In the genomic region with DNA sequence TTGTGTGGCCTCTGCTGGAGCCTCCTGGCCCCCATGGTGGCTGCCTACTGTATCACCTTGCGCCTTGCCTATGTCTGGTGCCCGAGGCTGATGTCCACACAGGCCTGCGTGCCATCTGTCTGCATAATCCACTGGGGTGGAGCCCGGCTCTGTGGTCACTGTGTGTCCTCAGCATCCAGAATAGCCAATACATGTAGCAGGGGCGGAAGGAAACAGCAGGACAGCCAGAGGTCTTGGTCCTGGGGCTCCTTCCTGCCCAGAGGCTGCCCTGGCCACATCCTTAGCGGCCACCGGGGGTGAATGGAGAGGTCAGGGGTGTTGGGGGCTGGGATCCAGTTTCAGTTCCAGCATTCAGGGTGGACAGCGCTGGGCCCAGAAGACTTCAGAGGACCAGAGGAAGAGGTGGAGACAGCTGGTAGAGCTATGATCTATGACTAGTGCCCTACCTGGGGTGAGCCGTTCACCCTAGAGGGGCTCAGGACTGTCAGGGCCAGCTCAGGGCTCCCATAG, we compare ENCODE assay signal across 21 cellular contexts. TPM values are rescaled to one million over a fixed set of nuclear protein-coding genes. Genes with fewer than 3 reads are reported as not detected.
DNase-seq lines count a peak whose midpoint lies in the region; ATAC-seq, FAIRE-seq and TF ChIP-seq lines count a peak whose summit lies in the region.
"Had no signal": no experiment of that assay in that cellular context is flagged by ENCODE, and none has a peak within 500 bp of the region (broad histone marks: within the 10 kb centered on the region; RNA-seq: fewer than 3 reads in every experiment).

No MANE protein-coding gene starts in this region.

- ATAC-seq in HepG2 (no peak), sciatic nerve (no peak)
- ATAC-seq in stimulated activated naive CD8-positive, alpha-beta T cell treated with anti-CD3 and anti-CD28 coated beads, Interleukin-15, Interleukin-2, amounts not matched to agents 100 U/mL and 50 U/mL, for 24 hours, result no peak
- ATAC-seq: activated CD4-positive, alpha-beta T cell treated with anti-CD3 and anti-CD28 coated beads for 36 hours; activated T-cell treated with anti-CD3 and anti-CD28 coated beads, Interleukin-2, amount 50 U/mL, for 72 hours; naive thymus-derived CD4-positive, alpha-beta T cell had no signal

- H3K27me3 ChIP-seq in adipocyte (replicated peaks; ENCODE audit: control insufficient read depth, insufficient read depth, low read length) (no peaks in the 10 kb centered on the region), HepG2 (ENCODE audit: control insufficient read depth in 1 of 2, insufficient read depth in 2 of 2, low read length in 2 of 2) (peaks cover 1 to 4% of the 10 kb centered on the region in 2 experiments; a peak in 1 of 5 replicates)

- in situ Hi-C loops in HepG2 (cut with HindIII; ENCODE audit: extremely low pct_ligation_motif_present, low pct_unique_long_range_greater_than_20kb), result no loop called here

- peaks cover 3% of the 10 kb centered on the region for H3K4me1 Mint-ChIP-seq in progenitor cell of endocrine pancreas (ENCODE audit: low read depth)
- H3K4me1 Mint-ChIP-seq: activated CD4-positive, alpha-beta T cell treated with anti-CD3 and anti-CD28 coated beads for 36 hours had no signal

- peaks cover under 1% of the 10 kb centered on the region for H3K36me3 Mint-ChIP-seq in progenitor cell of endocrine pancreas (ENCODE audit: insufficient read depth)
- H3K36me3 Mint-ChIP-seq: activated naive CD8-positive, alpha-beta T cell had no signal

- no peak for TF ChIP-seq POLR2A in HepG2 (IDR thresholded peaks at IDR 0.05; ENCODE audit: insufficient read depth in 1 of 2, low read depth in 2 of 2, low read length in 2 of 2)

- H3K9ac ChIP-seq in adipocyte (ENCODE audit: low read length) (no peak overlapping the region), HepG2 (ENCODE audit: insufficient read depth, low read depth, low read length) (no peak overlapping the region)

- H3K79me2 ChIP-seq in HepG2 (ENCODE audit: insufficient read depth, low read length), result no peaks in the 10 kb centered on the region

- H3K9me3 ChIP-seq in adipocyte (ENCODE audit: control insufficient read depth, low read length) (peaks cover 6% of the 10 kb centered on the region), HepG2 (ENCODE audit: low read length) (no peaks in the 10 kb centered on the region)

- H2AFZ ChIP-seq in HepG2 (ENCODE audit: low read length), result no peak overlapping the region

- no peak overlapping the region for H3K27ac ChIP-seq in HepG2 (ENCODE audit: extremely low read length, insufficient read depth, low read length)
- H3K27ac ChIP-seq: coronary artery had no signal

- TF ChIP-seq RAD21 in HepG2 (CRISPR knock-in tag; IDR thresholded peaks at IDR 0.05), result no peak

- no peaks in the 10 kb centered on the region for H3K9me3 Mint-ChIP-seq in progenitor cell of endocrine pancreas (ENCODE audit: low read depth)
- H3K9me3 Mint-ChIP-seq: activated T-cell treated with anti-CD3 and anti-CD28 coated beads, Interleukin-2, amount 50 U/mL, for 72 hours; immature natural killer cell; naive thymus-derived CD4-positive, alpha-beta T cell; type B pancreatic cell had no signal

- POLR2A ChIA-PET in HepG2 (lab: Yijun Ruan, JAX), result interaction anchor here (1.4 kb wide), 1 partner anchor 15 kb away, joined by 6 read pairs; a partner anchor contains a TSS

- DNase-seq in NCI-H69 (lab: John Stamatoyannopoulos, UW) (peak; percentile 65), adipocyte (ENCODE audit: low read depth) (peak; percentile 21), HepG2 (ENCODE audit: low spot score) (no peak), sciatic nerve (ENCODE audit: low spot score) (peak; percentile 50), progenitor cell of endocrine pancreas (ENCODE audit: low spot score, unreplicated experiment) (no peak), CD1c-positive myeloid dendritic cell (ENCODE audit: extremely low spot score) (no peak)
- DNase-seq in stimulated activated CD4-positive, alpha-beta T cell treated with anti-CD3 and anti-CD28 coated beads, Interleukin-2, amount 100 ng/mL, for 24 hours, result no peak
- DNase-seq in stimulated activated naive CD8-positive, alpha-beta T cell treated with anti-CD3 and anti-CD28 coated beads, Interleukin-15, Interleukin-2, amounts not matched to agents 100 U/mL and 50 U/mL, for 24 hours, result no peak
- DNase-seq: activated CD4-positive, alpha-beta T cell treated with anti-CD3 and anti-CD28 coated beads for 36 hours; activated T-cell treated with anti-CD3 and anti-CD28 coated beads, Interleukin-2, amount 50 U/mL, for 72 hours; HCEC 1CT; immature natural killer cell; mammary epithelial cell; MV-4-11; stimulated activated CD4-positive, alpha-beta T cell treated with anti-CD3 and anti-CD28 coated beads, Interleukin-12 subunit alpha, Interleukin-12 subunit beta, amount 100 ng/mL, for 4 hours had no signal

- intact Hi-C loops in HepG2 (cut with micrococcal nuclease; ENCODE audit: unreplicated experiment) (no loop called here), sciatic nerve (cut with DNase I) (no loop called here)

- H3K4me1 ChIP-seq in adipocyte (ENCODE audit: control insufficient read depth, insufficient read depth, low read length), result no peaks in the 10 kb centered on the region
- H3K4me1 ChIP-seq in HepG2 (ENCODE audit: insufficient read depth, low read length), result peaks cover 34% of the 10 kb centered on the region

- peaks cover 20% of the 10 kb centered on the region for H3K36me3 ChIP-seq in adipocyte (ENCODE audit: control insufficient read depth, insufficient read depth, low read length, severe bottlenecking)
- peaks cover 3 to 12% of the 10 kb centered on the region in 2 experiments; a peak in 4 of 5 replicates for H3K36me3 ChIP-seq in HepG2 (replicated peaks in 1 of 2; ENCODE audit: control insufficient read depth in 1 of 2, insufficient read depth in 2 of 2, low read length in 2 of 2)

- no peak for TF ChIP-seq CTCF in HepG2 (CRISPR knock-in tag; IDR thresholded peaks at IDR 0.05)
- no peak for TF ChIP-seq CTCF in progenitor cell of endocrine pancreas (IDR thresholded peaks at IDR 0.05; ENCODE audit: unreplicated experiment)

- WGBS in HepG2 (ENCODE audit: low lambda C conversion rate), result 72% methylated on average over 4 of the region's 9 CpGs

- no peaks in the 10 kb centered on the region for H3K27me3 Mint-ChIP-seq in progenitor cell of endocrine pancreas
- H3K27me3 Mint-ChIP-seq: activated CD4-positive, alpha-beta T cell treated with anti-CD3 and anti-CD28 coated beads for 36 hours; activated naive CD8-positive, alpha-beta T cell; naive thymus-derived CD4-positive, alpha-beta T cell; type B pancreatic cell had no signal

- H3K27ac Mint-ChIP-seq in progenitor cell of endocrine pancreas, result no peak overlapping the region
- H3K27ac Mint-ChIP-seq: activated CD4-positive, alpha-beta T cell treated with anti-CD3 and anti-CD28 coated beads for 36 hours; activated naive CD8-positive, alpha-beta T cell; activated T-cell treated with anti-CD3 and anti-CD28 coated beads, Interleukin-2, amount 50 U/mL, for 72 hours; immature natural killer cell; type B pancreatic cell had no signal

- no peaks in the 10 kb centered on the region for H4K20me1 ChIP-seq in HepG2 (ENCODE audit: insufficient read depth, low read length)

- H3K4me3 ChIP-seq in adipocyte (ENCODE audit: low read length) (no peak overlapping the region), HepG2 (replicated peaks in 1 of 3; ENCODE audit: insufficient read depth in 1 of 3, low read depth in 2 of 3, low read length in 3 of 3) (no peak overlapping the region)
- H3K4me3 ChIP-seq: coronary artery had no signal

- BruUV-seq in HepG2 (replicated peaks; lab: Mats Ljungman, UMichigan), result no TSS peak

- no peak for FAIRE-seq in HepG2 (lab: Jason Lieb, UNC)

- CTCF ChIA-PET in HepG2 (lab: Yijun Ruan, JAX; ENCODE audit: low intra/inter-chr PET ratio, low total read pairs), result no interaction called here

- TF ChIP-seq EP300 in HepG2 (IDR thresholded peaks at IDR 0.05; ENCODE audit: low read depth in 2 of 2, low read length in 2 of 2) (no peak), HepG2 (CRISPR knock-in tag; IDR thresholded peaks at IDR 0.05; ENCODE audit: borderline replicate concordance) (no peak)

- peak overlapping the region; percentile 18; the same call in 1 of the 2 replicates for H3K4me2 ChIP-seq in HepG2 (ENCODE audit: low read depth, low read length)

- H3K4me3 Mint-ChIP-seq in progenitor cell of endocrine pancreas (ENCODE audit: low read depth), result no peak overlapping the region
- H3K4me3 Mint-ChIP-seq: activated CD4-positive, alpha-beta T cell treated with anti-CD3 and anti-CD28 coated beads for 36 hours; activated naive CD8-positive, alpha-beta T cell; activated T-cell treated with anti-CD3 and anti-CD28 coated beads, Interleukin-2, amount 50 U/mL, for 72 hours; immature natural killer cell; naive thymus-derived CD4-positive, alpha-beta T cell; type B pancreatic cell had no signal

RNA-seq across cellular contexts. Expression of a gene that starts 15.8 kb away (rescaled TPM):
- 52.2 and 59.0 TPM in 2 replicates for total RNA-seq in HepG2 (2016; rRNA removed; fragmentation: Illumina TruSeq; extraction: Trizol)
- 32.5 and 39.5 TPM in 2 replicates for total RNA-seq in HepG2 (2016; cell fraction: cytosol; rRNA removed; fragmentation: Illumina TruSeq; extraction: Trizol; ENCODE audit: low read depth)
- 50.3 and 53.4 TPM in 2 replicates for total RNA-seq in HepG2 (2016; cell fraction: insoluble cytoplasmic fraction; rRNA removed; fragmentation: Illumina TruSeq; extraction: Trizol)
- 72.2 and 82.9 TPM in 2 replicates for total RNA-seq in HepG2 (2016; cell fraction: membrane; rRNA removed; fragmentation: Illumina TruSeq; extraction: Trizol)
- 29.8 and 32.8 TPM in 2 replicates for total RNA-seq in HepG2 (2016; cell fraction: nucleus; rRNA removed; fragmentation: Illumina TruSeq; extraction: Trizol)
- polyA plus RNA-seq in HepG2 (2011; rRNA removed), result 60.3 and 65.6 TPM in 2 replicates
- 59.3 and 64.4 TPM in 2 replicates for polyA plus RNA-seq in HepG2 (2011; cell fraction: cytosol; rRNA removed)
- 71.8 and 75.7 TPM in 2 replicates for polyA plus RNA-seq in HepG2 (2011; cell fraction: nucleus; rRNA removed)
- 36.1 and 46.4 TPM in 2 replicates for polyA plus RNA-seq in HepG2 (2012)
- polyA plus RNA-seq in HepG2 (2016; cell fraction: cytosol; fragmentation: Illumina TruSeq; extraction: Trizol; ENCODE audit: low read depth), result 51.9 and 71.1 TPM in 2 replicates
- 67.7 and 77.1 TPM in 2 replicates for polyA plus RNA-seq in HepG2 (2016; cell fraction: insoluble cytoplasmic fraction; fragmentation: Illumina TruSeq; extraction: Trizol; ENCODE audit: low read depth)
- polyA plus RNA-seq in HepG2 (2016; cell fraction: membrane; fragmentation: Illumina TruSeq; extraction: Trizol; ENCODE audit: low read depth), result 72.0 and 86.2 TPM in 2 replicates
- 65.4 and 71.2 TPM in 2 replicates for polyA plus RNA-seq in HepG2 (2016; cell fraction: nucleus; fragmentation: Illumina TruSeq; extraction: Trizol; ENCODE audit: insufficient read depth, low read depth)
- polyA minus RNA-seq in HepG2 (2011; rRNA and poly(A)+ RNA removed; ENCODE audit: low replicate concordance), result 55.8 and 105 TPM in 2 replicates
- 19.1 and 20.7 TPM in 2 replicates for polyA minus RNA-seq in HepG2 (2011; cell fraction: cytosol; rRNA and poly(A)+ RNA removed)
- polyA minus RNA-seq in HepG2 (2011; cell fraction: nucleus; rRNA and poly(A)+ RNA removed), result 38.1 and 44.4 TPM in 2 replicates
- total RNA-seq in sciatic nerve, result 51.2 TPM
- total RNA-seq in progenitor cell of endocrine pancreas, result 79.2 and 82.5 TPM in 2 replicates

RNA-seq across cellular contexts. Expression of a gene that starts 27.3 kb away (rescaled TPM):
- total RNA-seq in HepG2 (2016; rRNA removed; fragmentation: Illumina TruSeq; extraction: Trizol), result not detected in 2 replicates
- total RNA-seq in HepG2 (2016; cell fraction: cytosol; rRNA removed; fragmentation: Illumina TruSeq; extraction: Trizol; ENCODE audit: low read depth), result not detected in 2 replicates
- not detected in 2 replicates for total RNA-seq in HepG2 (2016; cell fraction: insoluble cytoplasmic fraction; rRNA removed; fragmentation: Illumina TruSeq; extraction: Trizol)
- total RNA-seq in HepG2 (2016; cell fraction: membrane; rRNA removed; fragmentation: Illumina TruSeq; extraction: Trizol), result not detected in 2 replicates
- not detected in 2 replicates for total RNA-seq in HepG2 (2016; cell fraction: nucleus; rRNA removed; fragmentation: Illumina TruSeq; extraction: Trizol)
- polyA plus RNA-seq in HepG2 (2011; rRNA removed), result not detected in 2 replicates
- not detected in 2 replicates for polyA plus RNA-seq in HepG2 (2011; cell fraction: cytosol; rRNA removed)
- polyA plus RNA-seq in HepG2 (2011; cell fraction: nucleus; rRNA removed), result not detected in 2 replicates
- 0.55 TPM in 1 of 2 replicates, not detected in the other for polyA plus RNA-seq in HepG2 (2012)
- polyA plus RNA-seq in HepG2 (2016; cell fraction: cytosol; fragmentation: Illumina TruSeq; extraction: Trizol; ENCODE audit: low read depth), result not detected in 2 replicates
- polyA plus RNA-seq in HepG2 (2016; cell fraction: insoluble cytoplasmic fraction; fragmentation: Illumina TruSeq; extraction: Trizol; ENCODE audit: low read depth), result not detected in 2 replicates
- not detected in 2 replicates for polyA plus RNA-seq in HepG2 (2016; cell fraction: membrane; fragmentation: Illumina TruSeq; extraction: Trizol; ENCODE audit: low read depth)
- polyA plus RNA-seq in HepG2 (2016; cell fraction: nucleus; fragmentation: Illumina TruSeq; extraction: Trizol; ENCODE audit: insufficient read depth, low read depth), result not detected in 2 replicates
- polyA minus RNA-seq in HepG2 (2011; rRNA and poly(A)+ RNA removed; ENCODE audit: low replicate concordance), result not detected in 2 replicates
- not detected in 2 replicates for polyA minus RNA-seq in HepG2 (2011; cell fraction: cytosol; rRNA and poly(A)+ RNA removed)
- not detected in 2 replicates for polyA minus RNA-seq in HepG2 (2011; cell fraction: nucleus; rRNA and poly(A)+ RNA removed)
- total RNA-seq in sciatic nerve, result 1.9 TPM
- total RNA-seq in progenitor cell of endocrine pancreas, result 4.9 and 5.9 TPM in 2 replicates
- total RNA-seq: HT1080, mammary epithelial cell, NCI-H460 had no signal
- polyA plus RNA-seq: immature natural killer cell, mammary epithelial cell had no signal

Comparison
In these comparisons a context has a peak if more than half of its experiments do, and no peak if none do; other contexts are left out.
1. DNase-seq: peak in NCI-H69 (single experiment), adipocyte (single experiment) and sciatic nerve (single experiment); none in HepG2 (single experiment), progenitor cell of endocrine pancreas (single experiment), stimulated activated CD4-positive, alpha-beta T cell treated with anti-CD3 and anti-CD28 coated beads, Interleukin-2, amount 100 ng/mL, for 24 hours (0 of 2), CD1c-positive myeloid dendritic cell (single experiment) and stimulated activated naive CD8-positive, alpha-beta T cell treated with anti-CD3 and anti-CD28 coated beads, Interleukin-15, Interleukin-2, amounts not matched to agents 100 U/mL and 50 U/mL, for 24 hours (single experiment).